In the genomic region with DNA sequence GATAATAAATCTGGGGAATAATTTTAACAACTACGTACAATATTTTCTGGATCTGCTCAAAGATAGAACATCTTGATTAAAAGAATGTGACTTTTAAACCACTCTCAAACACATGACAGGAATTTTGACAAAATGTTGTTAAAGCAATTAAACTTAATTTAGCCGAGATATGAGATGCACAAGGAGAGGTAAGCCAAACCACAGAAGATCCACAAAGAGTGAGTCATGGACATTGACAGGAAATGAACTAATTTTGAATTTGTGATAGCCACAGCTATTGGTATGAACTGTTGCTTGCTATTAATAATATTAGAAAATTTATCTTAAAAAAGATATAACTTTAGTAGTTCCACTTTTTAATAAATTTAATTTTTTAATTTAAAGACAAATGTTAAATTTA, we compare ENCODE assay signal across 24 cellular contexts. TPM values are rescaled to one million over a fixed set of nuclear protein-coding genes. Genes with fewer than 3 reads are reported as not detected.
DNase-seq lines count a peak whose midpoint lies in the region; ATAC-seq and TF ChIP-seq lines count a peak whose summit lies in the region.
"Had no signal": no experiment of that assay in that cellular context is flagged by ENCODE, and none has a peak within 500 bp of the region (broad histone marks: within the 10 kb centered on the region; RNA-seq: fewer than 3 reads in every experiment).

No MANE protein-coding gene starts in this region.

- no peak for ATAC-seq in sciatic nerve

- TF ChIP-seq POLR2A in erythroblast (IDR thresholded peaks at IDR 0.05; ENCODE audit: low read length) = no peak

- H3K4me3 ChIP-seq in epithelial cell of esophagus (ENCODE audit: low read length) = no peak overlapping the region
- H3K4me3 ChIP-seq: prostate gland, SK-N-MC had no signal

- no peak for TF ChIP-seq CTCF in epithelial cell of esophagus (IDR thresholded peaks at IDR 0.05; ENCODE audit: insufficient read depth, low read depth, low read length, missing control alignments)

- intact Hi-C loops in sciatic nerve (cut with DNase I) = no loop called here

- DNase-seq in A172 (ENCODE audit: low spot score) (peak; percentile 60), HS-27A (ENCODE audit: low read depth) (peak; percentile 24), SW480 (ENCODE audit: low spot score) (peak; percentile 2), epithelial cell of esophagus (ENCODE audit: low read depth) (peak; percentile 52), DMS53 treated with DMSO at 0.1 percent for 48 hours (lab: John Stamatoyannopoulos, UW; ENCODE audit: unreplicated experiment) (no peak), sciatic nerve (ENCODE audit: low spot score) (no peak), erythroblast (lab: John Stamatoyannopoulos, UW) (no peak), NCI-H2227 treated with DMSO at 0.1 percent for 48 hours (lab: John Stamatoyannopoulos, UW) (no peak)
- DNase-seq: activated CD4-positive, alpha-beta T cell treated with anti-CD3 and anti-CD28 coated beads, Interleukin-2, amount 10 ng/mL, durations not matched to agents 24 days and 14 days; activated CD8-positive, alpha-beta memory T cell treated with anti-CD3 and anti-CD28 coated beads, Interleukin-2, amount 50 U/mL, for 4 hours; activated gamma-delta T cell; amniotic stem cell; DMS53; hypothalamus; NCI-H1105 treated with DMSO at 0.1 percent for 48 hours; NCI-H69; T1000 had no signal

RNA-seq across cellular contexts. Expression of a gene that starts 27.8 kb away (rescaled TPM):
- not detected in 2 replicates for total RNA-seq in A172 (2014; rRNA removed; shearing (Covaris generic))
- total RNA-seq in sciatic nerve = not detected
- total RNA-seq: activated CD4-positive, alpha-beta T cell treated with anti-CD3 and anti-CD28 coated beads, Interleukin-2, amount 10 ng/mL, durations not matched to agents 24 days and 14 days; fibroblast of villous mesenchyme; H1; kidney epithelial cell; mesenteric fat pad; temporal lobe had no signal

Comparison
In these comparisons a context has a peak if more than half of its experiments do, and no peak if none do; other contexts are left out.
1. DNase-seq: peak in A172 (single experiment), HS-27A (single experiment), SW480 (single experiment) and epithelial cell of esophagus (single experiment); none in DMS53 treated with DMSO at 0.1 percent for 48 hours (single experiment), sciatic nerve (single experiment), erythroblast (0 of 2) and NCI-H2227 treated with DMSO at 0.1 percent for 48 hours (single experiment).